ENCODE assay signal across 22 cellular contexts in the genomic region with DNA sequence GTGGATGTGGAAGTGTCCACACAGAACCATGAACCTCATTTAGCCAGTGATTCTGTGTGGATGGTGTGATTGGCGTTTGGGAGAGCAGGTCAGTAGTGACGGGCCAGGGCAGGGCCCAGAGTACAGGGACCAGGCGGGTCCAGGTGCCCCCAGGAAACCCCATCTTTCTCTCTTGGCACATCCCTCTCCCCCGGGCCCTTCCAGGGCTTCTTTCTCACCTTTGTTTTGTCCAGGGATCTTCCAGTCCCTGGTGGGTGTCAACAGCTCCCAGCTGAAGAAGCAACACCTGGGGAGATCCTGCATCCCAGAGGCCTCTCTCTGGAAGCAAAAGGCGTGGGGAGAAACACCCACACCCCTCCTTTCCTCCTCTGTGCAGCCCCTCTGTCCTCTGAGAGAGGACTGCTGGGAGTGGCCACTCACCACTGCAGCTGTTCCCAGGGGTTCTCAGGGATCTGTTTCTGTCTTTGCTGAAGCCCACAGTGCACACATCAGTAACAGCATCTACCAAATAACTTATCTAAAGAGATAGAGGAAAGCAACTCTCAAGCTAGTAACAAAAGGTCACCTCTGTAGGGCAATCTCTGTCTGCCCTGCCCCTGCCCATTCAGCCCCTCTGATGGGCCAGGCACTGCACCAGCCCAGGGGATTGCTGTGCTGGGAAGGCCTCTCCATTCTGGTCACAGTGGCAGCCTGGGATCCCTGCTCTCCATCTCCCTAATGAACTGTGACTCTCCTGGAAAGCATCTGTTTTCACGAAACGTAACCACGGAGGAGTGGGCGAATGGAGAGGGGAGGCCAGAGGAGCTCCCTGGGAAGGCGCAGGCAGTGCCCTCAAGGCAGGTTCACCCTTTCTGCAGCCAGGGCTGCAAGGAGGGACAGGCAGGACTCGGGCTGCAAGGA.
DNase-seq lines count a peak whose midpoint lies in the region; ATAC-seq and TF ChIP-seq lines count a peak whose summit lies in the region.
"Had no signal": no experiment of that assay in that cellular context is flagged by ENCODE, and none has a peak within 500 bp of the region (broad histone marks: within the 10 kb centered on the region; RNA-seq: fewer than 3 reads in every experiment).

No MANE protein-coding gene starts in this region.

- in situ Hi-C loops in GM23248 (cut with MboI): no loop called here

- H4K20me1 ChIP-seq in GM23248 (ENCODE audit: insufficient read depth) (no peaks in the 10 kb centered on the region), osteoblast (ENCODE audit: insufficient read depth, low read length) (no peaks in the 10 kb centered on the region)

- H3K4me3 Mint-ChIP-seq in central memory CD8-positive, alpha-beta T cell: no peak overlapping the region
- H3K4me3 Mint-ChIP-seq in T-helper 2 cell treated with Interferon-gamma antibody and Interleukin-4, amounts not matched to agents 5 μg/mL and 100 μg/mL, for 36 hours: no peak overlapping the region
- H3K4me3 Mint-ChIP-seq: activated naive CD4-positive, alpha-beta T cell treated with anti-CD3 and anti-CD28 coated beads, Interleukin-2, amount 10 ng/mL, durations not matched to agents 7 days and 5 days; T-helper 17 cell had no signal

- H3K4me1 Mint-ChIP-seq in central memory CD8-positive, alpha-beta T cell: no peaks in the 10 kb centered on the region
- H3K4me1 Mint-ChIP-seq in T-helper 2 cell treated with Interferon-gamma antibody and Interleukin-4, amounts not matched to agents 5 μg/mL and 100 μg/mL, for 36 hours (ENCODE audit: low read depth): no peaks in the 10 kb centered on the region
- H3K4me1 Mint-ChIP-seq: activated naive CD4-positive, alpha-beta T cell treated with anti-CD3 and anti-CD28 coated beads, Interleukin-2, amount 10 ng/mL, durations not matched to agents 7 days and 5 days had no signal

- H3K9me3 ChIP-seq in BE2C: no peaks in the 10 kb centered on the region
- H3K9me3 ChIP-seq in GM23248 (ENCODE audit: low read depth): no peaks in the 10 kb centered on the region
- H3K9me3 ChIP-seq in osteoblast (ENCODE audit: low read depth, low read length): no peaks in the 10 kb centered on the region
- H3K9me3 ChIP-seq: ascending aorta, mucosa of descending colon, uterus had no signal

- H3K4me1 ChIP-seq in BE2C (peaks cover 6% of the 10 kb centered on the region; the same call in 1 of the 2 replicates), GM23248 (ENCODE audit: insufficient read depth) (no peaks in the 10 kb centered on the region), osteoblast (ENCODE audit: insufficient read depth, low read length) (peaks cover 6% of the 10 kb centered on the region)
- H3K4me1 ChIP-seq: ascending aorta, uterus had no signal

- H3F3A ChIP-seq in GM23248 (ENCODE audit: insufficient read depth): no peaks in the 10 kb centered on the region

- no peak overlapping the region for H3K27ac ChIP-seq in GM23248
- H3K27ac ChIP-seq in osteoblast (ENCODE audit: low read depth, low read length): no peak overlapping the region
- H3K27ac ChIP-seq: ascending aorta, uterus had no signal

- WGBS in GM23248 (ENCODE audit: low coverage in 1 of 2, low lambda C conversion rate in 2 of 2, missing lambda C conversion rate in 2 of 2), 2 experiments: 88 to 91% methylated on average over 10 to 11 of the region's 11 CpGs

- no peaks in the 10 kb centered on the region for H3K36me3 Mint-ChIP-seq in central memory CD8-positive, alpha-beta T cell (ENCODE audit: insufficient read depth)
- no peaks in the 10 kb centered on the region for H3K36me3 Mint-ChIP-seq in T-helper 2 cell treated with Interferon-gamma antibody and Interleukin-4, amounts not matched to agents 5 μg/mL and 100 μg/mL, for 36 hours (ENCODE audit: low read depth)
- H3K36me3 Mint-ChIP-seq: activated naive CD4-positive, alpha-beta T cell treated with anti-CD3 and anti-CD28 coated beads, Interleukin-2, amount 10 ng/mL, durations not matched to agents 7 days and 5 days had no signal

- H3K9me3 Mint-ChIP-seq in central memory CD8-positive, alpha-beta T cell: no peaks in the 10 kb centered on the region
- no peaks in the 10 kb centered on the region for H3K9me3 Mint-ChIP-seq in T-helper 2 cell treated with Interferon-gamma antibody and Interleukin-4, amounts not matched to agents 5 μg/mL and 100 μg/mL, for 36 hours
- H3K9me3 Mint-ChIP-seq: activated naive CD4-positive, alpha-beta T cell treated with anti-CD3 and anti-CD28 coated beads, Interleukin-2, amount 10 ng/mL, durations not matched to agents 7 days and 5 days had no signal

- H3K36me3 ChIP-seq in BE2C (no peaks in the 10 kb centered on the region), GM23248 (ENCODE audit: low read depth) (no peaks in the 10 kb centered on the region), osteoblast (ENCODE audit: insufficient read depth, low read length) (no peaks in the 10 kb centered on the region)
- H3K36me3 ChIP-seq: ascending aorta, uterus had no signal

- H3K79me2 ChIP-seq in GM23248 (ENCODE audit: insufficient read depth) (no peaks in the 10 kb centered on the region), osteoblast (ENCODE audit: insufficient read depth, low read length) (no peaks in the 10 kb centered on the region)

- no peak overlapping the region for H3K9ac ChIP-seq in GM23248

- H3K4me2 ChIP-seq in GM23248 (ENCODE audit: unreplicated experiment) (no peak overlapping the region), osteoblast (ENCODE audit: insufficient read depth, low read length) (no peak overlapping the region)

- no peak overlapping the region for H3K27ac Mint-ChIP-seq in central memory CD8-positive, alpha-beta T cell (ENCODE audit: low read depth)
- no peak overlapping the region for H3K27ac Mint-ChIP-seq in T-helper 2 cell treated with Interferon-gamma antibody and Interleukin-4, amounts not matched to agents 5 μg/mL and 100 μg/mL, for 36 hours
- H3K27ac Mint-ChIP-seq: activated naive CD4-positive, alpha-beta T cell treated with anti-CD3 and anti-CD28 coated beads, Interleukin-2, amount 10 ng/mL, durations not matched to agents 7 days and 5 days; T-helper 17 cell had no signal

- H3K4me3 ChIP-seq in BE2C (ENCODE audit: low read depth, low read length) (no peak overlapping the region), GM23248 (no peak overlapping the region), osteoblast (ENCODE audit: insufficient read depth, low read length) (no peak overlapping the region)
- H3K4me3 ChIP-seq: ascending aorta, mucosa of descending colon, uterus had no signal

- ATAC-seq in central memory CD8-positive, alpha-beta T cell (replicated peaks; ENCODE audit: extremely low read depth, poor library complexity, severe bottlenecking): no peak
- ATAC-seq in HG02973 (IDR thresholded peaks at IDR 0.05; ENCODE audit: unreplicated experiment): no peak
- ATAC-seq: mucosa of descending colon, T-helper 17 cell had no signal

- H3K27me3 ChIP-seq in BE2C (no peaks in the 10 kb centered on the region), GM23248 (replicated peaks; ENCODE audit: insufficient read depth) (no peaks in the 10 kb centered on the region), osteoblast (ENCODE audit: insufficient read depth, low read length) (no peaks in the 10 kb centered on the region)
- H3K27me3 ChIP-seq: ascending aorta, uterus had no signal

- DNase-seq in BE2C: peak; percentile 67
- peak; percentile 19 for DNase-seq in GM23248
- peak; percentile 2 to 5 for DNase-seq in central memory CD8-positive, alpha-beta T cell (ENCODE audit: low spot score in 2 of 2)
- peak; percentile 76 for DNase-seq in osteoblast (ENCODE audit: insufficient read length, low spot score, missing footprints)
- no peak for DNase-seq in T-helper 2 cell treated with Interferon-gamma antibody and Interleukin-4, amounts not matched to agents 5 μg/mL and 100 μg/mL, for 36 hours (ENCODE audit: low spot score)
- no peak for DNase-seq in NCI-H1092 (lab: John Stamatoyannopoulos, UW)
- DNase-seq: activated CD4-positive, CD25-positive, alpha-beta regulatory T cell; activated naive CD4-positive, alpha-beta T cell treated with anti-CD3 and anti-CD28 coated beads, Interleukin-2, amount 10 ng/mL, durations not matched to agents 7 days and 5 days; AML-193; COR-L47; cortex of kidney; foreskin melanocyte; KG1; mucosa of descending colon; NCI-H2029 treated with DMSO at 0.1 percent for 48 hours; NCI-H510A; nucleus accumbens; Right ventricle myocardium superior; T-helper 17 cell; uterus had no signal

- peaks cover 19% of the 10 kb centered on the region for H3K27me3 Mint-ChIP-seq in central memory CD8-positive, alpha-beta T cell
- H3K27me3 Mint-ChIP-seq in T-helper 2 cell treated with Interferon-gamma antibody and Interleukin-4, amounts not matched to agents 5 μg/mL and 100 μg/mL, for 36 hours (ENCODE audit: low read depth): no peaks in the 10 kb centered on the region
- H3K27me3 Mint-ChIP-seq: activated naive CD4-positive, alpha-beta T cell treated with anti-CD3 and anti-CD28 coated beads, Interleukin-2, amount 10 ng/mL, durations not matched to agents 7 days and 5 days had no signal

- TF ChIP-seq CTCF in BE2C (IDR thresholded peaks at IDR 0.05; ENCODE audit: low read depth, low read length) (no peak), osteoblast (IDR thresholded peaks at IDR 0.05; ENCODE audit: extremely low read depth, low read depth, low read length) (no peak)

- H3K9me2 ChIP-seq in GM23248 (ENCODE audit: insufficient read depth): no peaks in the 10 kb centered on the region

- H2AFZ ChIP-seq in GM23248 (no peak overlapping the region), osteoblast (ENCODE audit: low read length) (peak overlapping the region; percentile 25)

Comparison
In these comparisons a context has a peak if more than half of its experiments do, and no peak if none do; other contexts are left out.
1. DNase-seq: peak in BE2C (single experiment), GM23248 (single experiment), central memory CD8-positive, alpha-beta T cell (2 of 2) and osteoblast (single experiment); none in T-helper 2 cell treated with Interferon-gamma antibody and Interleukin-4, amounts not matched to agents 5 μg/mL and 100 μg/mL, for 36 hours (single experiment) and NCI-H1092 (single experiment).